Comparison of ENCODE assay signal across 1 cellular context in genomic region chr6:42316390-42316970, GRCh38.
TF ChIP-seq lines count a peak whose summit lies in the region.

No MANE protein-coding gene starts in this region.

TF ChIP-seq in GM23338, 12 proteins besides CTCF, POLR2A, EP300 and RAD21 (continued from another document):
- no peak for TF ChIP-seq REST (IDR thresholded peaks at IDR 0.05; ENCODE audit: unreplicated experiment)
- no peak for TF ChIP-seq ETS1 (IDR thresholded peaks at IDR 0.05)
- TF ChIP-seq JUNB (IDR thresholded peaks at IDR 0.05; ENCODE audit: unreplicated experiment), result no peak
- TF ChIP-seq EZH2 (IDR thresholded peaks at IDR 0.05; ENCODE audit: low read depth, unreplicated experiment), result no peak
- TF ChIP-seq EZH2phosphoT487 (IDR thresholded peaks at IDR 0.05; ENCODE audit: unreplicated experiment), result no peak
- no peak for TF ChIP-seq ZNF462 (CRISPR knock-in tag; IDR thresholded peaks at IDR 0.05)
- TF ChIP-seq ZNF331 (CRISPR knock-in tag; IDR thresholded peaks at IDR 0.05; ENCODE audit: low read depth), result no peak
- no peak for TF ChIP-seq NANOG (IDR thresholded peaks at IDR 0.05; ENCODE audit: borderline replicate concordance)
- TF ChIP-seq POLR2AphosphoS5 (IDR thresholded peaks at IDR 0.05; ENCODE audit: low read depth), result no peak
- no peak for TF ChIP-seq ZNF114 (CRISPR knock-in tag; IDR thresholded peaks at IDR 0.05)
